ENCODE assay signal across 24 cellular contexts in the genomic region with DNA sequence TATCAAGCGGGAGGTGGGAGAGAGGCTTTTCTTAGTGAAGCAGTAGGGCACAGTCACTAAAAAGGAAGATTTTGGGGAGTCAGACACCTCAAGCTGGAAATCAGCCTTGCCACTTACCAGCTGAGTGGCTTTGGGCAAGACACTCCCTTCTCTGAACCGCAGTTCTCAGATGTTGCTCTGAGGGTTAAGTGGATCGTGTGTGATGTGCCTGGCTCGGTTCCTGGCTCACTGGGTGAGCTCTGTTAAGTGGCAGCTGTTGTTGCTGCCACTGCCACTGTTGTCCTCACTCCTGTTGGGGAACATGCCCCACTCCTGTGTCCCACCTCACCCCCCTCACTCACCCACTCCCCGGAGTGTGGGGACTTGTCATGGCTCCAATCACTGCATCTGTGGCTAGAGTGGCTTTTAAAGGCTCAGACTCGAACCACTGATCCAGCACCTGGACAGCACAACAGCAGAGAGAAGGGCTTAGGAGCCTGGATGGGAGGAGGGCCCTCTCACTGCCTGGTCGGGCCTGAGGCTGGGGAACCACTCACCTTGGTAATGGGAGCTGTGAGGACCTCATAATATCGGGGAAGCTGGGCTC. TPM values are rescaled to one million over a fixed set of nuclear protein-coding genes. Genes with fewer than 3 reads are reported as not detected.
DNase-seq lines count a peak whose midpoint lies in the region; ATAC-seq and TF ChIP-seq lines count a peak whose summit lies in the region.
"Had no signal": no experiment of that assay in that cellular context is flagged by ENCODE, and none has a peak within 500 bp of the region (broad histone marks: within the 10 kb centered on the region; RNA-seq: fewer than 3 reads in every experiment).

No MANE protein-coding gene starts in this region.

- H3K4me1 ChIP-seq in GM23338 (ENCODE audit: insufficient read depth): no peaks in the 10 kb centered on the region

- H3K27ac ChIP-seq in GM23338 (ENCODE audit: low read depth): no peak overlapping the region
- H3K27ac ChIP-seq: right atrium auricular region, spleen, thoracic aorta had no signal

- H3K27me3 Mint-ChIP-seq in GM23338 (ENCODE audit: insufficient read depth, low read depth, poor library complexity) (peaks cover 1% of the 10 kb centered on the region), WTC11 (ENCODE audit: low read depth) (no peaks in the 10 kb centered on the region)
- H3K27me3 Mint-ChIP-seq: activated naive CD8-positive, alpha-beta T cell treated with anti-CD3 and anti-CD28 coated beads for 36 hours; stimulated activated naive B cell treated with anti-CD40 and anti-IgM and Interleukin-4, amounts not matched to agents 10 μg/mL and 1 μg/mL and 100 μg/mL, for 72 hours had no signal

- no peaks in the 10 kb centered on the region for H3K36me3 ChIP-seq in GM23338 (ENCODE audit: insufficient read depth)
- H3K36me3 ChIP-seq: right atrium auricular region had no signal

- ATAC-seq in GM23338: peak; percentile 31; the same call in 2 of the 3 replicates
- ATAC-seq in WTC11: peak; percentile 36
- no peak for ATAC-seq in GM18867 (IDR thresholded peaks at IDR 0.05; ENCODE audit: unreplicated experiment)
- no peak for ATAC-seq in HG03039 (IDR thresholded peaks at IDR 0.05; ENCODE audit: unreplicated experiment)
- ATAC-seq: CD8-positive, alpha-beta T cell; stimulated activated naive B cell treated with anti-CD40 and anti-IgM and Interleukin-4, amounts not matched to agents 10 μg/mL and 1 μg/mL and 100 μg/mL, for 72 hours had no signal

- H4K20me1 ChIP-seq in GM23338 (replicated peaks; ENCODE audit: insufficient read depth): no peaks in the 10 kb centered on the region

- peaks cover 3% of the 10 kb centered on the region; the same call in 1 of the 3 replicates for H3K36me3 Mint-ChIP-seq in GM23338 (ENCODE audit: low read depth)
- peaks cover 3% of the 10 kb centered on the region; the same call in 1 of the 2 replicates for H3K36me3 Mint-ChIP-seq in WTC11

- intact Hi-C loops in posterior vena cava (cut with DNase I): loop anchor here in 1 of 2 donors (10.0 kb wide), 1 partner anchor 150 kb away; no protein-coding TSS in a partner anchor

- H2AFZ ChIP-seq in GM23338: no peak overlapping the region

- no peak overlapping the region for H3K4me3 Mint-ChIP-seq in GM23338
- H3K4me3 Mint-ChIP-seq in WTC11: no peak overlapping the region
- H3K4me3 Mint-ChIP-seq: activated naive CD8-positive, alpha-beta T cell treated with anti-CD3 and anti-CD28 coated beads for 36 hours; CD8-positive, alpha-beta T cell; stimulated activated naive B cell treated with anti-CD40 and anti-IgM and Interleukin-4, amounts not matched to agents 10 μg/mL and 1 μg/mL and 100 μg/mL, for 72 hours had no signal

- no peaks in the 10 kb centered on the region for H3K79me2 ChIP-seq in GM23338 (replicated peaks; ENCODE audit: insufficient read depth)

- H3F3A ChIP-seq in GM23338 (replicated peaks; ENCODE audit: low read depth): no peaks in the 10 kb centered on the region

- H3K4me3 ChIP-seq in GM23338: no peak overlapping the region
- H3K4me3 ChIP-seq: right atrium auricular region, spleen, thoracic aorta had no signal

- H3K9me3 Mint-ChIP-seq in GM23338 (no peaks in the 10 kb centered on the region), WTC11 (no peaks in the 10 kb centered on the region)
- H3K9me3 Mint-ChIP-seq: activated naive CD8-positive, alpha-beta T cell treated with anti-CD3 and anti-CD28 coated beads for 36 hours; CD8-positive, alpha-beta T cell; stimulated activated naive B cell treated with anti-CD40 and anti-IgM and Interleukin-4, amounts not matched to agents 10 μg/mL and 1 μg/mL and 100 μg/mL, for 72 hours had no signal

- H3K27me3 ChIP-seq in GM23338 (ENCODE audit: insufficient read depth): no peaks in the 10 kb centered on the region
- H3K27me3 ChIP-seq: right atrium auricular region had no signal

- CTCF ChIA-PET in WTC11 (lab: Charles Lee): interaction anchor here (0.9 to 2.6 kb wide), 4 partner anchors 9 to 86 kb away, joined by 3 to 8 read pairs (median 4); no protein-coding TSS in a partner anchor

- no peaks in the 10 kb centered on the region for H3K9me2 ChIP-seq in GM23338 (ENCODE audit: insufficient read depth)

- no peak overlapping the region for H3K4me2 ChIP-seq in GM23338

- TF ChIP-seq CTCF in GM23338 (conservative IDR thresholded peaks at IDR 0.05; ENCODE audit: low read depth in 2 of 2): no peak
- no peak for TF ChIP-seq CTCF in WTC11 (IDR thresholded peaks at IDR 0.05)

- H3K4me1 Mint-ChIP-seq in GM23338 (no peaks in the 10 kb centered on the region), WTC11 (no peaks in the 10 kb centered on the region)

- POLR2A ChIA-PET in WTC11 (lab: Charles Lee): no interaction called here

- H3K27ac Mint-ChIP-seq in GM23338 (no peak overlapping the region), WTC11 (no peak overlapping the region)
- H3K27ac Mint-ChIP-seq: activated naive CD8-positive, alpha-beta T cell treated with anti-CD3 and anti-CD28 coated beads for 36 hours; stimulated activated naive B cell treated with anti-CD40 and anti-IgM and Interleukin-4, amounts not matched to agents 10 μg/mL and 1 μg/mL and 100 μg/mL, for 72 hours had no signal

- DNase-seq in AG20443 (ENCODE audit: low spot score): peak; percentile 28
- DNase-seq in GM23338 (ENCODE audit: low spot score): no peak
- DNase-seq in WTC11 (ENCODE audit: low spot score): no peak
- peak; percentile 29 for DNase-seq in posterior vena cava (ENCODE audit: low spot score)
- DNase-seq in stimulated activated CD4-positive, alpha-beta T cell treated with anti-CD3 and anti-CD28 coated beads, Interleukin-4, amount 100 ng/mL, for 1 hour: no peak
- DNase-seq: activated CD4-positive, alpha-beta T cell treated with anti-CD3 and anti-CD28 coated beads, Interleukin-2, amount 50 U/mL, for 48 hours; activated CD4-positive, CD25-positive, alpha-beta regulatory T cell; activated effector memory CD4-positive, alpha-beta T cell treated with Interleukin-2 at 50 U/mL for 16 hours; activated naive CD8-positive, alpha-beta T cell treated with anti-CD3 and anti-CD28 coated beads for 36 hours; activated T-cell treated with anti-CD3 and anti-CD28 coated beads for 4 hours; CD8-positive, alpha-beta T cell; GF-D8; NCI-H187; NCI-H226; NCI-H748 treated with DMSO at 0.1 percent for 48 hours; OCI-M1; spleen; stimulated activated CD4-positive, alpha-beta T cell treated with anti-CD3 and anti-CD28 coated beads, Interleukin-2, amount 100 ng/mL, for 48 hours; stimulated activated naive B cell treated with anti-CD40 and anti-IgM and Interleukin-4, amounts not matched to agents 10 μg/mL and 1 μg/mL and 100 μg/mL, for 72 hours; T1000 had no signal

TF ChIP-seq in WTC11, 78 proteins besides CTCF, POLR2A, EP300 and RAD21 (continues in another document):
- TF ChIP-seq PRRX2 (CRISPR knock-in tag; IDR thresholded peaks at IDR 0.05) (no peak), TEAD1 (CRISPR knock-in tag; IDR thresholded peaks at IDR 0.05) (no peak), CREM (CRISPR knock-in tag; IDR thresholded peaks at IDR 0.05) (no peak), NR2C2 (CRISPR knock-in tag; IDR thresholded peaks at IDR 0.05) (no peak), GRHL2 (CRISPR knock-in tag; IDR thresholded peaks at IDR 0.05; ENCODE audit: insufficient replicate concordance, severe bottlenecking) (no peak), TCF7 (CRISPR knock-in tag; IDR thresholded peaks at IDR 0.05; ENCODE audit: low read depth) (no peak), RELA (CRISPR knock-in tag; IDR thresholded peaks at IDR 0.05; ENCODE audit: borderline replicate concordance) (no peak), SMAD4 (CRISPR knock-in tag; IDR thresholded peaks at IDR 0.05) (no peak), RORB (CRISPR knock-in tag; IDR thresholded peaks at IDR 0.05) (no peak), FOXK1 (CRISPR knock-in tag; IDR thresholded peaks at IDR 0.05) (no peak)
- TF ChIP-seq, protein P1, sequence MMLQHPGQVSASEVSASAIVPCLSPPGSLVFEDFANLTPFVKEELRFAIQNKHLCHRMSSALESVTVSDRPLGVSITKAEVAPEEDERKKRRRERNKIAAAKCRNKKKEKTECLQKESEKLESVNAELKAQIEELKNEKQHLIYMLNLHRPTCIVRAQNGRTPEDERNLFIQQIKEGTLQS (CRISPR knock-in tag; conservative IDR thresholded peaks at IDR 0.05): no peak
- TF ChIP-seq, protein P2, sequence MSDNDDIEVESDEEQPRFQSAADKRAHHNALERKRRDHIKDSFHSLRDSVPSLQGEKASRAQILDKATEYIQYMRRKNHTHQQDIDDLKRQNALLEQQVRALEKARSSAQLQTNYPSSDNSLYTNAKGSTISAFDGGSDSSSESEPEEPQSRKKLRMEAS (CRISPR knock-in tag; IDR thresholded peaks at IDR 0.05): no peak
- TF ChIP-seq, protein P3, sequence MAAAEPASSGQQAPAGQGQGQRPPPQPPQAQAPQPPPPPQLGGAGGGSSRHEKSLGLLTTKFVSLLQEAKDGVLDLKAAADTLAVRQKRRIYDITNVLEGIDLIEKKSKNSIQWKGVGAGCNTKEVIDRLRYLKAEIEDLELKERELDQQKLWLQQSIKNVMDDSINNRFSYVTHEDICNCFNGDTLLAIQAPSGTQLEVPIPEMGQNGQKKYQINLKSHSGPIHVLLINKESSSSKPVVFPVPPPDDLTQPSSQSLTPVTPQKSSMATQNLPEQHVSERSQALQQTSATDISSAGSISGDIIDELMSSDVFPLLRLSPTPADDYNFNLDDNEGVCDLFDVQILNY (CRISPR knock-in tag; IDR thresholded peaks at IDR 0.05): no peak
- TF ChIP-seq, protein P4, sequence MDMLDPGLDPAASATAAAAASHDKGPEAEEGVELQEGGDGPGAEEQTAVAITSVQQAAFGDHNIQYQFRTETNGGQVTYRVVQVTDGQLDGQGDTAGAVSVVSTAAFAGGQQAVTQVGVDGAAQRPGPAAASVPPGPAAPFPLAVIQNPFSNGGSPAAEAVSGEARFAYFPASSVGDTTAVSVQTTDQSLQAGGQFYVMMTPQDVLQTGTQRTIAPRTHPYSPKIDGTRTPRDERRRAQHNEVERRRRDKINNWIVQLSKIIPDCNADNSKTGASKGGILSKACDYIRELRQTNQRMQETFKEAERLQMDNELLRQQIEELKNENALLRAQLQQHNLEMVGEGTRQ (CRISPR knock-in tag; IDR thresholded peaks at IDR 0.05): no peak

RNA-seq across cellular contexts. Expression of a gene that starts 20.0 kb away (rescaled TPM):
- total RNA-seq in GM23338 (2014; rRNA removed; shearing (Covaris generic)): 0.12 and 1.3 TPM in 2 replicates
- polyA plus RNA-seq in GM23338 (2016; fragmentation: Nextera tagmentation; extraction: Ambion mirVana): 2.2 and 2.6 TPM in 2 replicates
- total RNA-seq in WTC11 (2021): 7.0 to 8.6 TPM (median 8.1 TPM) in 3 replicates
- 1 to 10 TPM; 7.0 to 9.6 TPM for total RNA-seq in posterior vena cava

RNA-seq across cellular contexts. Expression of a gene that starts 51.8 kb away (rescaled TPM):
- 19.7 and 21.4 TPM in 2 replicates for total RNA-seq in GM23338 (2014; rRNA removed; shearing (Covaris generic))
- 49.4 and 51.2 TPM in 2 replicates for polyA plus RNA-seq in GM23338 (2016; fragmentation: Nextera tagmentation; extraction: Ambion mirVana)
- total RNA-seq in WTC11 (2021): 43.4 to 49.3 TPM (median 47.4 TPM) in 3 replicates
- total RNA-seq in posterior vena cava: 10 to 100 TPM; 53.2 to 60.8 TPM

Comparison
In these comparisons a context has a peak if more than half of its experiments do, and no peak if none do; other contexts are left out.
1. DNase-seq: peak in AG20443 (single experiment) and posterior vena cava (single experiment); none in GM23338 (single experiment), WTC11 (single experiment) and stimulated activated CD4-positive, alpha-beta T cell treated with anti-CD3 and anti-CD28 coated beads, Interleukin-4, amount 100 ng/mL, for 1 hour (single experiment).
2. ATAC-seq: peak in GM23338 (single experiment) and WTC11 (single experiment); none in GM18867 (single experiment) and HG03039 (single experiment).